23 cellular contexts compared by ENCODE assay signal in the genomic region with DNA sequence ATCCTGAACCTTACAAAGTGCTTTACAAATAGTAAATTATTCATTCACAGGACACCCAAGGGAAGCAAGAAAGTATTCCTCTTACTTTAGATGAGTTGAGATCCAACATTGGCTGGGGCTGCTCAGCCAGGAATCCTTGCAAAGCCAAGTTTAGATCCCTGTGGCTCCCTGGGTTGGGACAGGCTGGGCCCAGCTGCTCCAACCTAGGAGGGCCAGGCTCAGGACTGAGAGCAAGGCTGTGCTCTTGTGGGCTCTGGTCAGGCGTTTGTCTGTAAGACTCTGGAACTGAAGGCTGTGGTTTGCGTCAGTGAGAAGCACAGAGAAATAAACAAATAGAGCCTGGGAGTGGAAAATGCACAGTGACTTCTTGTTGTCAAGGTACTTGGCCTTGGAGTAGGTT. TPM values are rescaled to one million over a fixed set of nuclear protein-coding genes. Genes with fewer than 3 reads are reported as not detected.
"Had no signal": no experiment of that assay in that cellular context is flagged by ENCODE, and none has a peak within 500 bp of the region (broad histone marks: within the 10 kb centered on the region; RNA-seq: fewer than 3 reads in every experiment).

No MANE protein-coding gene starts in this region.

- H3K4me3 Mint-ChIP-seq: activated B cell treated with CpG ODN at 0.5 μM for 24 hours; activated CD4-positive, alpha-beta memory T cell treated with anti-CD3 and anti-CD28 coated beads for 36 hours; activated naive CD4-positive, alpha-beta T cell treated with anti-CD3 and anti-CD28 coated beads for 36 hours; activated naive CD8-positive, alpha-beta T cell treated with anti-CD3 and anti-CD28 coated beads, Interleukin-2, amount 10 ng/mL, durations not matched to agents 7 days and 5 days; mesothelial cell of epicardium had no signal

- H3K4me1 Mint-ChIP-seq: activated naive CD8-positive, alpha-beta T cell treated with anti-CD3 and anti-CD28 coated beads, Interleukin-2, amount 10 ng/mL, durations not matched to agents 7 days and 5 days; mesothelial cell of epicardium had no signal

- ATAC-seq: gastrocnemius medialis; stimulated activated naive CD8-positive, alpha-beta T cell treated with anti-CD3 and anti-CD28 coated beads, Interleukin-15, Interleukin-2, amounts not matched to agents 100 U/mL and 50 U/mL, for 24 hours had no signal

- H3K27ac ChIP-seq: breast epithelium, colonic mucosa, esophagus squamous epithelium, gastrocnemius medialis, spleen, upper lobe of left lung had no signal

- H3K27me3 ChIP-seq: breast epithelium, colonic mucosa, gastrocnemius medialis, upper lobe of left lung had no signal

- H3K9me3 Mint-ChIP-seq: activated B cell treated with CpG ODN at 0.5 μM for 24 hours; activated CD4-positive, alpha-beta memory T cell treated with anti-CD3 and anti-CD28 coated beads for 36 hours; activated naive CD4-positive, alpha-beta T cell treated with anti-CD3 and anti-CD28 coated beads for 36 hours; activated naive CD8-positive, alpha-beta T cell treated with anti-CD3 and anti-CD28 coated beads, Interleukin-2, amount 10 ng/mL, durations not matched to agents 7 days and 5 days; mesothelial cell of epicardium had no signal

- H3K27me3 Mint-ChIP-seq: activated B cell treated with CpG ODN at 0.5 μM for 24 hours had no signal

- H3K9me3 ChIP-seq: breast epithelium, colonic mucosa, esophagus squamous epithelium, gastrocnemius medialis, spleen, upper lobe of left lung had no signal

- H3K27ac Mint-ChIP-seq: activated B cell treated with CpG ODN at 0.5 μM for 24 hours; activated CD4-positive, alpha-beta memory T cell treated with anti-CD3 and anti-CD28 coated beads for 36 hours; activated naive CD4-positive, alpha-beta T cell treated with anti-CD3 and anti-CD28 coated beads for 36 hours; activated naive CD8-positive, alpha-beta T cell treated with anti-CD3 and anti-CD28 coated beads, Interleukin-2, amount 10 ng/mL, durations not matched to agents 7 days and 5 days; mesothelial cell of epicardium had no signal

- DNase-seq: activated B cell treated with CpG ODN at 0.5 μM for 24 hours; activated CD4-positive, alpha-beta memory T cell treated with anti-CD3 and anti-CD28 coated beads for 36 hours; activated CD4-positive, alpha-beta T cell treated with anti-CD3 and anti-CD28 coated beads for 48 hours; activated naive CD4-positive, alpha-beta T cell treated with anti-CD3 and anti-CD28 coated beads for 36 hours; activated naive CD8-positive, alpha-beta T cell treated with anti-CD3 and anti-CD28 coated beads, Interleukin-2, amount 10 ng/mL, durations not matched to agents 7 days and 5 days; activated T-cell treated with anti-CD3 and anti-CD28 coated beads, Interleukin-2, amount 50 U/mL, for 48 hours; amniotic stem cell; colonic mucosa; esophagus squamous epithelium; gastrocnemius medialis; kidney; nucleus accumbens; spleen; stimulated activated CD4-positive, alpha-beta T cell treated with anti-CD3 and anti-CD28 coated beads, Interleukin-4, amount 100 ng/mL, for 1 hour; stimulated activated naive CD8-positive, alpha-beta T cell treated with anti-CD3 and anti-CD28 coated beads, Interleukin-15, Interleukin-2, amounts not matched to agents 100 U/mL and 50 U/mL, for 24 hours; T-helper 9 cell had no signal

- H3K36me3 Mint-ChIP-seq: activated CD4-positive, alpha-beta memory T cell treated with anti-CD3 and anti-CD28 coated beads for 36 hours; activated naive CD8-positive, alpha-beta T cell treated with anti-CD3 and anti-CD28 coated beads, Interleukin-2, amount 10 ng/mL, durations not matched to agents 7 days and 5 days; mesothelial cell of epicardium had no signal

- H3K4me1 ChIP-seq: breast epithelium, colonic mucosa, esophagus squamous epithelium, gastrocnemius medialis, upper lobe of left lung had no signal

- H3K36me3 ChIP-seq: breast epithelium, colonic mucosa, esophagus squamous epithelium, gastrocnemius medialis, spleen, upper lobe of left lung had no signal

- H3K4me3 ChIP-seq: breast epithelium, colonic mucosa, esophagus squamous epithelium, gastrocnemius medialis, spleen, upper lobe of left lung had no signal

RNA-seq across cellular contexts. Expression of a gene that starts 53.2 kb away (rescaled TPM):
- total RNA-seq: mesothelial cell of epicardium had no signal
- polyA plus RNA-seq: neural cell had no signal

RNA-seq across cellular contexts. Expression of a gene that starts 57.6 kb away (rescaled TPM):
- total RNA-seq: activated B cell treated with CpG ODN at 0.5 μM for 24 hours; activated CD4-positive, alpha-beta memory T cell treated with anti-CD3 and anti-CD28 coated beads for 36 hours; activated naive CD4-positive, alpha-beta T cell treated with anti-CD3 and anti-CD28 coated beads for 36 hours; activated naive CD8-positive, alpha-beta T cell treated with anti-CD3 and anti-CD28 coated beads, Interleukin-2, amount 10 ng/mL, durations not matched to agents 7 days and 5 days; breast epithelium; colonic mucosa; kidney; lung microvascular endothelial cell; mesothelial cell of epicardium; spleen; subcutaneous adipose tissue; T-helper 1 cell treated with Interleukin-12 subunit alpha and Interleukin-12 subunit beta and Interleukin-4 antibody, amounts not matched to agents 30 ng/mL and 1 ng/mL, for 36 hours; upper lobe of left lung had no signal
- polyA plus RNA-seq: neural cell, spleen had no signal
